In the genomic region with DNA sequence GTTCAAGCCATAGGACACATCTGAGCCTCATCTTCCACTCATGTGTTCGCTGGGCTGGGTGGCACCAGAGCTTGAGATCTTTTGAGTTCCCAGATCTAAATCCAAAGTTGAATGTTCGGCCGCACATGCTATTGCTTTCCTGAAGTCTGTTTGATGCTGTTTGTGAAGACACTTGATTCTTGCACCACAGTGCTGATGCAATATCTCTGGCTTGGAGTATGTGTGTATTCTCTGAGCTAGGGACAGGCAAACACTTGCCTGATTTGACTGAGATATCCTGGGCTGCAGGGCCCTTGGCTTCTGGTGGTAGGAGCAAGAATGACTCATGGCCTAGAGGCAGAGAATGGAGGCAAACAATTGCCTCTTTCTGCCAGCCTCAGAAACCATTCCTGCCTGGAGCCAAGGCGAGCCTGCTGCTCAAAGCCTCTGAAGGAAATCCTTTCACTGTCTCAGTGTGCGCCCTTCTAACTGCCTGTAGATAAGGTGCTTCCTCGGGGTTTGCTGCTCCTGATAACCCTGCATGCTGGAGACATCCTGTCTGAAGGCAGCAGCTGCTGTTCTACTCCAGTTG, we compare ENCODE assay signal across 1 cellular context.
TF ChIP-seq lines count a peak whose summit lies in the region.

No MANE protein-coding gene starts in this region.

TF ChIP-seq in HepG2, 621 proteins besides CTCF, POLR2A, EP300 and RAD21 (continued from another document and continues in another):
- TF ChIP-seq, protein P1, sequence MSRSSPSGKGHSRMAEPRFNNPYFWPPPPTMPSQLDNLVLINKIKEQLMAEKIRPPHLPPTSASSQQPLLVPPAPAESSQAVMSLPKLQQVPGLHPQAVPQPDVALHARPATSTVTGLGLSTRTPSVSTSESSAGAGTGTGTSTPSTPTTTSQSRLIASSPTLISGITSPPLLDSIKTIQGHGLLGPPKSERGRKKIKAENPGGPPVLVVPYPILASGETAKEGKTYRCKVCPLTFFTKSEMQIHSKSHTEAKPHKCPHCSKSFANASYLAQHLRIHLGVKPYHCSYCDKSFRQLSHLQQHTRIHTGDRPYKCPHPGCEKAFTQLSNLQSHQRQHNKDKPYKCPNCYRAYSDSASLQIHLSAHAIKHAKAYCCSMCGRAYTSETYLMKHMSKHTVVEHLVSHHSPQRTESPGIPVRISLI (CRISPR knock-in tag; IDR thresholded peaks at IDR 0.05; ENCODE audit: borderline replicate concordance), result 0 out of 2 replicates have a peak, but pooled peaks have one; percentile 15
- TF ChIP-seq, protein P2, sequence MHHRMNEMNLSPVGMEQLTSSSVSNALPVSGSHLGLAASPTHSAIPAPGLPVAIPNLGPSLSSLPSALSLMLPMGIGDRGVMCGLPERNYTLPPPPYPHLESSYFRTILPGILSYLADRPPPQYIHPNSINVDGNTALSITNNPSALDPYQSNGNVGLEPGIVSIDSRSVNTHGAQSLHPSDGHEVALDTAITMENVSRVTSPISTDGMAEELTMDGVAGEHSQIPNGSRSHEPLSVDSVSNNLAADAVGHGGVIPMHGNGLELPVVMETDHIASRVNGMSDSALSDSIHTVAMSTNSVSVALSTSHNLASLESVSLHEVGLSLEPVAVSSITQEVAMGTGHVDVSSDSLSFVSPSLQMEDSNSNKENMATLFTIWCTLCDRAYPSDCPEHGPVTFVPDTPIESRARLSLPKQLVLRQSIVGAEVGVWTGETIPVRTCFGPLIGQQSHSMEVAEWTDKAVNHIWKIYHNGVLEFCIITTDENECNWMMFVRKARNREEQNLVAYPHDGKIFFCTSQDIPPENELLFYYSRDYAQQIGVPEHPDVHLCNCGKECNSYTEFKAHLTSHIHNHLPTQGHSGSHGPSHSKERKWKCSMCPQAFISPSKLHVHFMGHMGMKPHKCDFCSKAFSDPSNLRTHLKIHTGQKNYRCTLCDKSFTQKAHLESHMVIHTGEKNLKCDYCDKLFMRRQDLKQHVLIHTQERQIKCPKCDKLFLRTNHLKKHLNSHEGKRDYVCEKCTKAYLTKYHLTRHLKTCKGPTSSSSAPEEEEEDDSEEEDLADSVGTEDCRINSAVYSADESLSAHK (CRISPR knock-in tag; IDR thresholded peaks at IDR 0.05; ENCODE audit: borderline replicate concordance), result no peak
- no peak for TF ChIP-seq TEAD2 (CRISPR knock-in tag; IDR thresholded peaks at IDR 0.05)
- TF ChIP-seq CEBPB (IDR thresholded peaks at IDR 0.05; ENCODE audit: borderline replicate concordance, low read depth, low read length), result peak; percentile 98
- TF ChIP-seq, protein P3, sequence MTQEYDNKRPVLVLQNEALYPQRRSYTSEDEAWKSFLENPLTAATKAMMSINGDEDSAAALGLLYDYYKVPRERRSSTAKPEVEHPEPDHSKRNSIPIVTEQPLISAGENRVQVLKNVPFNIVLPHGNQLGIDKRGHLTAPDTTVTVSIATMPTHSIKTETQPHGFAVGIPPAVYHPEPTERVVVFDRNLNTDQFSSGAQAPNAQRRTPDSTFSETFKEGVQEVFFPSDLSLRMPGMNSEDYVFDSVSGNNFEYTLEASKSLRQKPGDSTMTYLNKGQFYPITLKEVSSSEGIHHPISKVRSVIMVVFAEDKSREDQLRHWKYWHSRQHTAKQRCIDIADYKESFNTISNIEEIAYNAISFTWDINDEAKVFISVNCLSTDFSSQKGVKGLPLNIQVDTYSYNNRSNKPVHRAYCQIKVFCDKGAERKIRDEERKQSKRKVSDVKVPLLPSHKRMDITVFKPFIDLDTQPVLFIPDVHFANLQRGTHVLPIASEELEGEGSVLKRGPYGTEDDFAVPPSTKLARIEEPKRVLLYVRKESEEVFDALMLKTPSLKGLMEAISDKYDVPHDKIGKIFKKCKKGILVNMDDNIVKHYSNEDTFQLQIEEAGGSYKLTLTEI (CRISPR knock-in tag; conservative IDR thresholded peaks at IDR 0.05), result no peak
- TF ChIP-seq, protein P4, sequence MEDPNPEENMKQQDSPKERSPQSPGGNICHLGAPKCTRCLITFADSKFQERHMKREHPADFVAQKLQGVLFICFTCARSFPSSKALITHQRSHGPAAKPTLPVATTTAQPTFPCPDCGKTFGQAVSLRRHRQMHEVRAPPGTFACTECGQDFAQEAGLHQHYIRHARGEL (CRISPR knock-in tag; IDR thresholded peaks at IDR 0.05), result no peak
- TF ChIP-seq BCL6 (CRISPR knock-in tag; IDR thresholded peaks at IDR 0.05), result peak; percentile 90
- TF ChIP-seq, protein P5, sequence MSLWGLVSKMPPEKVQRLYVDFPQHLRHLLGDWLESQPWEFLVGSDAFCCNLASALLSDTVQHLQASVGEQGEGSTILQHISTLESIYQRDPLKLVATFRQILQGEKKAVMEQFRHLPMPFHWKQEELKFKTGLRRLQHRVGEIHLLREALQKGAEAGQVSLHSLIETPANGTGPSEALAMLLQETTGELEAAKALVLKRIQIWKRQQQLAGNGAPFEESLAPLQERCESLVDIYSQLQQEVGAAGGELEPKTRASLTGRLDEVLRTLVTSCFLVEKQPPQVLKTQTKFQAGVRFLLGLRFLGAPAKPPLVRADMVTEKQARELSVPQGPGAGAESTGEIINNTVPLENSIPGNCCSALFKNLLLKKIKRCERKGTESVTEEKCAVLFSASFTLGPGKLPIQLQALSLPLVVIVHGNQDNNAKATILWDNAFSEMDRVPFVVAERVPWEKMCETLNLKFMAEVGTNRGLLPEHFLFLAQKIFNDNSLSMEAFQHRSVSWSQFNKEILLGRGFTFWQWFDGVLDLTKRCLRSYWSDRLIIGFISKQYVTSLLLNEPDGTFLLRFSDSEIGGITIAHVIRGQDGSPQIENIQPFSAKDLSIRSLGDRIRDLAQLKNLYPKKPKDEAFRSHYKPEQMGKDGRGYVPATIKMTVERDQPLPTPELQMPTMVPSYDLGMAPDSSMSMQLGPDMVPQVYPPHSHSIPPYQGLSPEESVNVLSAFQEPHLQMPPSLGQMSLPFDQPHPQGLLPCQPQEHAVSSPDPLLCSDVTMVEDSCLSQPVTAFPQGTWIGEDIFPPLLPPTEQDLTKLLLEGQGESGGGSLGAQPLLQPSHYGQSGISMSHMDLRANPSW (CRISPR knock-in tag; IDR thresholded peaks at IDR 0.05; ENCODE audit: borderline replicate concordance), result no peak
- TF ChIP-seq KAT8 (CRISPR knock-in tag; IDR thresholded peaks at IDR 0.05), result peak; percentile 68; the same call in 1 of the 2 replicates
- peak; percentile 69; the same call in 1 of the 2 replicates for TF ChIP-seq ZMAT3 (CRISPR knock-in tag; conservative IDR thresholded peaks at IDR 0.05)
- TF ChIP-seq, protein P6, sequence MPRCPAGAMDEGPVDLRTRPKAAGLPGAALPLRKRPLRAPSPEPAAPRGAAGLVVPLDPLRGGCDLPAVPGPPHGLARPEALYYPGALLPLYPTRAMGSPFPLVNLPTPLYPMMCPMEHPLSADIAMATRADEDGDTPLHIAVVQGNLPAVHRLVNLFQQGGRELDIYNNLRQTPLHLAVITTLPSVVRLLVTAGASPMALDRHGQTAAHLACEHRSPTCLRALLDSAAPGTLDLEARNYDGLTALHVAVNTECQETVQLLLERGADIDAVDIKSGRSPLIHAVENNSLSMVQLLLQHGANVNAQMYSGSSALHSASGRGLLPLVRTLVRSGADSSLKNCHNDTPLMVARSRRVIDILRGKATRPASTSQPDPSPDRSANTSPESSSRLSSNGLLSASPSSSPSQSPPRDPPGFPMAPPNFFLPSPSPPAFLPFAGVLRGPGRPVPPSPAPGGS (CRISPR knock-in tag; IDR thresholded peaks at IDR 0.05), result no peak
- no peak for TF ChIP-seq ZNF878 (CRISPR knock-in tag; IDR thresholded peaks at IDR 0.05)
- no peak for TF ChIP-seq NCOA5 (CRISPR knock-in tag; IDR thresholded peaks at IDR 0.05)
- TF ChIP-seq, protein P7, sequence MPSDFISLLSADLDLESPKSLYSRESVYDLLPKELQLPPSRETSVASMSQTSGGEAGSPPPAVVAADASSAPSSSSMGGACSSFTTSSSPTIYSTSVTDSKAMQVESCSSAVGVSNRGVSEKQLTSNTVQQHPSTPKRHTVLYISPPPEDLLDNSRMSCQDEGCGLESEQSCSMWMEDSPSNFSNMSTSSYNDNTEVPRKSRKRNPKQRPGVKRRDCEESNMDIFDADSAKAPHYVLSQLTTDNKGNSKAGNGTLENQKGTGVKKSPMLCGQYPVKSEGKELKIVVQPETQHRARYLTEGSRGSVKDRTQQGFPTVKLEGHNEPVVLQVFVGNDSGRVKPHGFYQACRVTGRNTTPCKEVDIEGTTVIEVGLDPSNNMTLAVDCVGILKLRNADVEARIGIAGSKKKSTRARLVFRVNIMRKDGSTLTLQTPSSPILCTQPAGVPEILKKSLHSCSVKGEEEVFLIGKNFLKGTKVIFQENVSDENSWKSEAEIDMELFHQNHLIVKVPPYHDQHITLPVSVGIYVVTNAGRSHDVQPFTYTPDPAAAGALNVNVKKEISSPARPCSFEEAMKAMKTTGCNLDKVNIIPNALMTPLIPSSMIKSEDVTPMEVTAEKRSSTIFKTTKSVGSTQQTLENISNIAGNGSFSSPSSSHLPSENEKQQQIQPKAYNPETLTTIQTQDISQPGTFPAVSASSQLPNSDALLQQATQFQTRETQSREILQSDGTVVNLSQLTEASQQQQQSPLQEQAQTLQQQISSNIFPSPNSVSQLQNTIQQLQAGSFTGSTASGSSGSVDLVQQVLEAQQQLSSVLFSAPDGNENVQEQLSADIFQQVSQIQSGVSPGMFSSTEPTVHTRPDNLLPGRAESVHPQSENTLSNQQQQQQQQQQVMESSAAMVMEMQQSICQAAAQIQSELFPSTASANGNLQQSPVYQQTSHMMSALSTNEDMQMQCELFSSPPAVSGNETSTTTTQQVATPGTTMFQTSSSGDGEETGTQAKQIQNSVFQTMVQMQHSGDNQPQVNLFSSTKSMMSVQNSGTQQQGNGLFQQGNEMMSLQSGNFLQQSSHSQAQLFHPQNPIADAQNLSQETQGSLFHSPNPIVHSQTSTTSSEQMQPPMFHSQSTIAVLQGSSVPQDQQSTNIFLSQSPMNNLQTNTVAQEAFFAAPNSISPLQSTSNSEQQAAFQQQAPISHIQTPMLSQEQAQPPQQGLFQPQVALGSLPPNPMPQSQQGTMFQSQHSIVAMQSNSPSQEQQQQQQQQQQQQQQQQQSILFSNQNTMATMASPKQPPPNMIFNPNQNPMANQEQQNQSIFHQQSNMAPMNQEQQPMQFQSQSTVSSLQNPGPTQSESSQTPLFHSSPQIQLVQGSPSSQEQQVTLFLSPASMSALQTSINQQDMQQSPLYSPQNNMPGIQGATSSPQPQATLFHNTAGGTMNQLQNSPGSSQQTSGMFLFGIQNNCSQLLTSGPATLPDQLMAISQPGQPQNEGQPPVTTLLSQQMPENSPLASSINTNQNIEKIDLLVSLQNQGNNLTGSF (CRISPR knock-in tag; IDR thresholded peaks at IDR 0.05), result no peak
- no peak for TF ChIP-seq RAD51 (IDR thresholded peaks at IDR 0.05; ENCODE audit: borderline replicate concordance)
- TF ChIP-seq ZBTB38 (CRISPR knock-in tag; IDR thresholded peaks at IDR 0.05), result no peak
- TF ChIP-seq, protein P8, sequence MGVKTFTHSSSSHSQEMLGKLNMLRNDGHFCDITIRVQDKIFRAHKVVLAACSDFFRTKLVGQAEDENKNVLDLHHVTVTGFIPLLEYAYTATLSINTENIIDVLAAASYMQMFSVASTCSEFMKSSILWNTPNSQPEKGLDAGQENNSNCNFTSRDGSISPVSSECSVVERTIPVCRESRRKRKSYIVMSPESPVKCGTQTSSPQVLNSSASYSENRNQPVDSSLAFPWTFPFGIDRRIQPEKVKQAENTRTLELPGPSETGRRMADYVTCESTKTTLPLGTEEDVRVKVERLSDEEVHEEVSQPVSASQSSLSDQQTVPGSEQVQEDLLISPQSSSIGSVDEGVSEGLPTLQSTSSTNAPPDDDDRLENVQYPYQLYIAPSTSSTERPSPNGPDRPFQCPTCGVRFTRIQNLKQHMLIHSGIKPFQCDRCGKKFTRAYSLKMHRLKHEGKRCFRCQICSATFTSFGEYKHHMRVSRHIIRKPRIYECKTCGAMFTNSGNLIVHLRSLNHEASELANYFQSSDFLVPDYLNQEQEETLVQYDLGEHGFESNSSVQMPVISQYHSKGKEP (CRISPR knock-in tag; IDR thresholded peaks at IDR 0.05), result no peak
- no peak for TF ChIP-seq ZNF557 (CRISPR knock-in tag; IDR thresholded peaks at IDR 0.05)
- TF ChIP-seq ASH2L (IDR thresholded peaks at IDR 0.05; ENCODE audit: insufficient read length, low read depth, low read length), result peak; percentile 28
- TF ChIP-seq HNRNPUL1 (IDR thresholded peaks at IDR 0.05; ENCODE audit: low read depth, low read length), result no peak
- TF ChIP-seq ZNF839 (CRISPR knock-in tag; IDR thresholded peaks at IDR 0.05; ENCODE audit: borderline replicate concordance), result no peak
- no peak for TF ChIP-seq ZNF567 (CRISPR knock-in tag; IDR thresholded peaks at IDR 0.05; ENCODE audit: borderline replicate concordance)
- TF ChIP-seq ATRX (CRISPR knock-in tag; IDR thresholded peaks at IDR 0.05; ENCODE audit: borderline replicate concordance), result no peak
- TF ChIP-seq, protein P9, sequence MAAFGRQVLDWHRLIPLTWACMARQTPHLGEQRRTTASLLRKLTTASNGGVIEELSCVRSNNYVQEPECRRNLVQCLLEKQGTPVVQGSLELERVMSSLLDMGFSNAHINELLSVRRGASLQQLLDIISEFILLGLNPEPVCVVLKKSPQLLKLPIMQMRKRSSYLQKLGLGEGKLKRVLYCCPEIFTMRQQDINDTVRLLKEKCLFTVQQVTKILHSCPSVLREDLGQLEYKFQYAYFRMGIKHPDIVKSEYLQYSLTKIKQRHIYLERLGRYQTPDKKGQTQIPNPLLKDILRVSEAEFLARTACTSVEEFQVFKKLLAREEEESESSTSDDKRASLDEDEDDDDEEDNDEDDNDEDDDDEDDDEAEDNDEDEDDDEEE (CRISPR knock-in tag; IDR thresholded peaks at IDR 0.05), result no peak
- no peak for TF ChIP-seq POLR2G (IDR thresholded peaks at IDR 0.05; ENCODE audit: low read depth, low read length)
- TF ChIP-seq, protein P10, sequence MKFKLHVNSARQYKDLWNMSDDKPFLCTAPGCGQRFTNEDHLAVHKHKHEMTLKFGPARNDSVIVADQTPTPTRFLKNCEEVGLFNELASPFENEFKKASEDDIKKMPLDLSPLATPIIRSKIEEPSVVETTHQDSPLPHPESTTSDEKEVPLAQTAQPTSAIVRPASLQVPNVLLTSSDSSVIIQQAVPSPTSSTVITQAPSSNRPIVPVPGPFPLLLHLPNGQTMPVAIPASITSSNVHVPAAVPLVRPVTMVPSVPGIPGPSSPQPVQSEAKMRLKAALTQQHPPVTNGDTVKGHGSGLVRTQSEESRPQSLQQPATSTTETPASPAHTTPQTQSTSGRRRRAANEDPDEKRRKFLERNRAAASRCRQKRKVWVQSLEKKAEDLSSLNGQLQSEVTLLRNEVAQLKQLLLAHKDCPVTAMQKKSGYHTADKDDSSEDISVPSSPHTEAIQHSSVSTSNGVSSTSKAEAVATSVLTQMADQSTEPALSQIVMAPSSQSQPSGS (CRISPR knock-in tag; IDR thresholded peaks at IDR 0.05), result no peak
- TF ChIP-seq SALL2 (CRISPR knock-in tag; IDR thresholded peaks at IDR 0.05), result no peak; the same call in 1 of the 2 replicates
- TF ChIP-seq, protein P11, sequence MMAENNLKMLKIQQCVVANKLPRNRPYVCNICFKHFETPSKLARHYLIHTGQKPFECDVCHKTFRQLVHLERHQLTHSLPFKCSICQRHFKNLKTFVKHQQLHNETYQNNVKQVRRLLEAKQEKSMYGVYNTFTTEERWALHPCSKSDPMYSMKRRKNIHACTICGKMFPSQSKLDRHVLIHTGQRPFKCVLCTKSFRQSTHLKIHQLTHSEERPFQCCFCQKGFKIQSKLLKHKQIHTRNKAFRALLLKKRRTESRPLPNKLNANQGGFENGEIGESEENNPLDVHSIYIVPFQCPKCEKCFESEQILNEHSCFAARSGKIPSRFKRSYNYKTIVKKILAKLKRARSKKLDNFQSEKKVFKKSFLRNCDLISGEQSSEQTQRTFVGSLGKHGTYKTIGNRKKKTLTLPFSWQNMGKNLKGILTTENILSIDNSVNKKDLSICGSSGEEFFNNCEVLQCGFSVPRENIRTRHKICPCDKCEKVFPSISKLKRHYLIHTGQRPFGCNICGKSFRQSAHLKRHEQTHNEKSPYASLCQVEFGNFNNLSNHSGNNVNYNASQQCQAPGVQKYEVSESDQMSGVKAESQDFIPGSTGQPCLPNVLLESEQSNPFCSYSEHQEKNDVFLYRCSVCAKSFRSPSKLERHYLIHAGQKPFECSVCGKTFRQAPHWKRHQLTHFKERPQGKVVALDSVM (CRISPR knock-in tag; IDR thresholded peaks at IDR 0.05), result peak; percentile 91
- TF ChIP-seq FIP1L1 (IDR thresholded peaks at IDR 0.05; ENCODE audit: borderline replicate concordance, insufficient read depth, low read depth, low read length), result no peak
- TF ChIP-seq BRCA1 (CRISPR knock-in tag; IDR thresholded peaks at IDR 0.05), result no peak
- TF ChIP-seq ZBTB42 (CRISPR knock-in tag; IDR thresholded peaks at IDR 0.05), result no peak
- TF ChIP-seq ZNF841 (CRISPR knock-in tag; IDR thresholded peaks at IDR 0.05; ENCODE audit: borderline replicate concordance), result no peak
